8 cellular contexts compared by ENCODE assay signal in the genomic region with DNA sequence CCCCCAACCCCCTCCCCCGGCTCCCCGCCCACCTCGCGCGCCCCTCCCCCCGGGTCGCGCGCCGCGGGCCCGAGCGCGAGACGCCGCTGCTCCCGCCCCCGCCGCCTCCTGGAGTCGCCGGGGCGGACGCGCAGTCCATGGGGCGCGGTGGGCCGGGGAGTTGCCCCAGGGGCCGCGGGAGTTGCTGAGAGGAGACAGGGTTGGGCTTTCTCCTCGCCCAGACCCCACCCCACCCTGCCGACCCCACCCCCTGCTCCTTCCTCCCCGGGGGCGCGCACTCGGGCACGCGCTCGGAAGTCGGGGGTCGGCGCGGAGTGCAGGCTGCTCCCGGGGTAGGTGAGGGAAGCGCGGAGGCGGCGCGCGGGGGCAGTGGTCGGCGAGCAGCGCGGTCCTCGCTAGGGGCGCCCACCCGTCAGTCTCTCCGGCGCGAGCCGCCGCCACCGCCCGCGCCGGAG. TPM values are rescaled to one million over a fixed set of nuclear protein-coding genes. Genes with fewer than 3 reads are reported as not detected.
DNase-seq lines count a peak whose midpoint lies in the region; ATAC-seq and TF ChIP-seq lines count a peak whose summit lies in the region.

TSS of gene LAMC1 (plus strand) at position 275 of the 455 bp plus-strand sequence. CDS start 297 bp downstream, outside the sequence.

- DNase-seq in A673 (ENCODE audit: low spot score) (peak; percentile 90), NCI-H1092 treated with DMSO at 0.1 percent for 48 hours (lab: John Stamatoyannopoulos, UW) (peak; percentile 82), lung (ENCODE audit: low spot score) (peak; percentile 59), stromal cell of bone marrow (ENCODE audit: low read depth) (peak; percentile 77)

- no TSS peak for BruUV-seq in A673 (replicated peaks; lab: Mats Ljungman, UMichigan)

- H3K4me1 ChIP-seq in A673 (ENCODE audit: insufficient read depth, low read length, poor library complexity, severe bottlenecking): peaks cover 46% of the 10 kb centered on the region
- H3K4me1 ChIP-seq in endocrine pancreas (ENCODE audit: control insufficient read depth, insufficient read depth, low read length): peaks cover 12% of the 10 kb centered on the region
- H3K4me1 ChIP-seq in lung (ENCODE audit: control insufficient read depth in 2 of 2, insufficient read depth in 2 of 2, low read length in 2 of 2): peaks cover 8 to 13% of the 10 kb centered on the region in 2 donors

- no peaks in the 10 kb centered on the region for H3K27me3 ChIP-seq in A673 (replicated peaks; ENCODE audit: insufficient read depth, low read depth, low read length, poor library complexity)
- no peaks in the 10 kb centered on the region for H3K27me3 ChIP-seq in endocrine pancreas (ENCODE audit: control insufficient read depth, insufficient read depth, low read length)
- H3K27me3 ChIP-seq in lung (ENCODE audit: control insufficient read depth, insufficient read depth): no peaks in the 10 kb centered on the region

- H3K4me3 ChIP-seq in A673 (ENCODE audit: low read depth, low read length, poor library complexity, severe bottlenecking): peak within 1 kb of the TSS; percentile 73
- H3K4me3 ChIP-seq in endocrine pancreas (ENCODE audit: control insufficient read depth, insufficient read depth, low read length): peak within 1 kb of the TSS; percentile 89
- H3K4me3 ChIP-seq in lung: peak within 1 kb of the TSS; percentile 88

- peak within 1 kb of the TSS; percentile 95 for H3K27ac ChIP-seq in A673 (ENCODE audit: low read depth, low read length, poor library complexity, severe bottlenecking)
- peak within 1 kb of the TSS; percentile 98 for H3K27ac ChIP-seq in VCaP
- peak within 1 kb of the TSS; percentile 100 for H3K27ac ChIP-seq in lung (ENCODE audit: low read depth in 1 of 2, low read length in 1 of 2)

- POLR2A ChIA-PET in A673 (lab: Charles Lee; ENCODE audit: low non-redundant PET): no interaction called here

- WGBS in lung, 2 donors: 0 to 1% methylated on average over 10 to 54 of the region's 65 CpGs

- H3K9me3 ChIP-seq in A673 (ENCODE audit: low read depth, low read length, poor library complexity, severe bottlenecking): no peaks in the 10 kb centered on the region
- H3K9me3 ChIP-seq in endocrine pancreas (ENCODE audit: control insufficient read depth, low read length): no peaks in the 10 kb centered on the region
- H3K9me3 ChIP-seq in lung (ENCODE audit: control insufficient read depth in 2 of 2, insufficient read depth in 1 of 2, low read length in 1 of 2): no peaks in the 10 kb centered on the region

- CTCF ChIA-PET in A673 (lab: Charles Lee): no interaction called here

- no peaks in the 10 kb centered on the region for H3K36me3 ChIP-seq in A673 (ENCODE audit: insufficient read depth, low read length, poor library complexity, severe bottlenecking)
- no peaks in the 10 kb centered on the region for H3K36me3 ChIP-seq in endocrine pancreas (ENCODE audit: control insufficient read depth, insufficient read depth, low read length)
- no peaks in the 10 kb centered on the region for H3K36me3 ChIP-seq in lung (ENCODE audit: control insufficient read depth in 2 of 2, insufficient read depth in 2 of 2, low read length in 2 of 2)

- peak within 1 kb of the TSS; percentile 96 for H3K9ac ChIP-seq in endocrine pancreas (ENCODE audit: control insufficient read depth, insufficient read depth, low read length)

- peak; percentile 31 for ATAC-seq in HG02623 (IDR thresholded peaks at IDR 0.05; ENCODE audit: unreplicated experiment)
- ATAC-seq in lung (ENCODE audit: insufficient read depth, low FRiP score): peak; percentile 71

- TF ChIP-seq CTCF in A673 (conservative IDR thresholded peaks at IDR 0.05; ENCODE audit: low read depth, low read length) (no peak), GM12874 (IDR thresholded peaks at IDR 0.05; ENCODE audit: insufficient read depth, low read depth, low read length) (peak; percentile 17; the same call in 1 of the 2 replicates), VCaP (conservative IDR thresholded peaks at IDR 0.05) (no peak), lung (IDR thresholded peaks at IDR 0.05; ENCODE audit: control extremely low read depth, extremely low read depth) (no peak)

- intact Hi-C loops in A673 (cut with micrococcal nuclease; ENCODE audit: unreplicated experiment): no loop called here

RNA-seq across cellular contexts. Expression of gene LAMC1, which starts in this region (rescaled TPM):
- total RNA-seq in A673 (2021) (95.5 and 98.6 TPM in 2 replicates), lung (100 to 1,000 TPM; 163 to 272 TPM)
- 10 to 100 TPM; 23.4 to 69.2 TPM for polyA plus RNA-seq in lung

Comparison
In these comparisons a context has a peak if more than half of its experiments do, and no peak if none do; other contexts are left out.
1. Peak in every context shown above with its lines: DNase-seq, ATAC-seq, H3K4me3 ChIP-seq and H3K27ac ChIP-seq.